In the genomic region with DNA sequence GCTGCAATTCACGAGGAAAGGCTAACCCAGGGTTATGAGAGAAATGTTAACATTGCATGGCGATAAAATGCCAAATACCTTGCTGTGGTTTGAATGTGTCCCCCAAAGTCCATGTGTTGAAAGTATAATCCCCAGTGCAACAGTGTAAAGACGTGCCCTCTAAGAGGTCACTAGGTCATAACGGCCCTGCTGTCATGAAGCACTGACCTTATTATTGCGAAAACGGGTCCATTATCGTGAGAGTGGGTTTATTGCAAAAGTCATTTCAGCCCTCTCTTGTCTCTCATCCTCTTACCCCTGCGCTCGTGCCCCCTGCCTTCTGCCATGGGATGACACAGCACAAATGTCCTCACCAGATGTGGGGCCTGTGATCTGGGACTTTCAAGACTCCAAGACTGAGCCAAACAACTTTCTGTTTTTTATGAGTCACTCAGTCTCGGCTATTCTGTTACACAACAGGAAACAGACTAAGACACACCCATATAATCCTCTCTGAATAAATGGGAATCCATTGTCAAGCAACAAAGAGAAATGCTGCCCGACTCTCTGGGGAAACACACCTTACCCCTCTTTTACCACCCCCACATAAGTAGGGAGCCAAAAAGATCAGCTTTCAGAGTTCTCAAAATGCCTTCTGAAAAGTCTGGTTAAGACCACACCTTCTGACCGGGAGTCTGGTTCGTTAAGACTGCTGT, we compare ENCODE assay signal across 1 cellular context.
TF ChIP-seq lines count a peak whose summit lies in the region.

No MANE protein-coding gene starts in this region.

TF ChIP-seq in A549, 52 proteins besides CTCF, POLR2A, EP300 and RAD21 (continued from another document):
- TF ChIP-seq, protein P1, sequence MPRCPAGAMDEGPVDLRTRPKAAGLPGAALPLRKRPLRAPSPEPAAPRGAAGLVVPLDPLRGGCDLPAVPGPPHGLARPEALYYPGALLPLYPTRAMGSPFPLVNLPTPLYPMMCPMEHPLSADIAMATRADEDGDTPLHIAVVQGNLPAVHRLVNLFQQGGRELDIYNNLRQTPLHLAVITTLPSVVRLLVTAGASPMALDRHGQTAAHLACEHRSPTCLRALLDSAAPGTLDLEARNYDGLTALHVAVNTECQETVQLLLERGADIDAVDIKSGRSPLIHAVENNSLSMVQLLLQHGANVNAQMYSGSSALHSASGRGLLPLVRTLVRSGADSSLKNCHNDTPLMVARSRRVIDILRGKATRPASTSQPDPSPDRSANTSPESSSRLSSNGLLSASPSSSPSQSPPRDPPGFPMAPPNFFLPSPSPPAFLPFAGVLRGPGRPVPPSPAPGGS (IDR thresholded peaks at IDR 0.05), result peak; percentile 82
- no peak; the same call in 1 of the 2 replicates for TF ChIP-seq ZSCAN20 (CRISPR knock-in tag; IDR thresholded peaks at IDR 0.05)
- TF ChIP-seq CBX8 (IDR thresholded peaks at IDR 0.05), result no peak
- TF ChIP-seq JUNB (IDR thresholded peaks at IDR 0.05), result peak; percentile 90
- TF ChIP-seq TFCP2L1 (CRISPR knock-in tag; IDR thresholded peaks at IDR 0.05), result peak; percentile 79; the same call in 1 of the 2 replicates
- TF ChIP-seq SREBF2 (IDR thresholded peaks at IDR 0.05), result no peak
- TF ChIP-seq EHMT2 (IDR thresholded peaks at IDR 0.05; ENCODE audit: low read depth), result no peak
- peak; percentile 73; the same call in 1 of the 2 replicates for TF ChIP-seq HEYL (CRISPR knock-in tag; IDR thresholded peaks at IDR 0.05)
- TF ChIP-seq, protein P2, sequence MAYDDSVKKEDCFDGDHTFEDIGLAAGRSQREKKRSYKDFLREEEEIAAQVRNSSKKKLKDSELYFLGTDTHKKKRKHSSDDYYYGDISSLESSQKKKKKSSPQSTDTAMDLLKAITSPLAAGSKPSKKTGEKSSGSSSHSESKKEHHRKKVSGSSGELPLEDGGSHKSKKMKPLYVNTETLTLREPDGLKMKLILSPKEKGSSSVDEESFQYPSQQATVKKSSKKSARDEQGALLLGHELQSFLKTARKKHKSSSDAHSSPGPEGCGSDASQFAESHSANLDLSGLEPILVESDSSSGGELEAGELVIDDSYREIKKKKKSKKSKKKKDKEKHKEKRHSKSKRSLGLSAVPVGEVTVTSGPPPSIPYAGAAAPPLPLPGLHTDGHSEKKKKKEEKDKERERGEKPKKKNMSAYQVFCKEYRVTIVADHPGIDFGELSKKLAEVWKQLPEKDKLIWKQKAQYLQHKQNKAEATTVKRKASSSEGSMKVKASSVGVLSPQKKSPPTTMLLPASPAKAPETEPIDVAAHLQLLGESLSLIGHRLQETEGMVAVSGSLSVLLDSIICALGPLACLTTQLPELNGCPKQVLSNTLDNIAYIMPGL (CRISPR knock-in tag; IDR thresholded peaks at IDR 0.05; ENCODE audit: borderline replicate concordance), result no peak
- TF ChIP-seq, protein P3, sequence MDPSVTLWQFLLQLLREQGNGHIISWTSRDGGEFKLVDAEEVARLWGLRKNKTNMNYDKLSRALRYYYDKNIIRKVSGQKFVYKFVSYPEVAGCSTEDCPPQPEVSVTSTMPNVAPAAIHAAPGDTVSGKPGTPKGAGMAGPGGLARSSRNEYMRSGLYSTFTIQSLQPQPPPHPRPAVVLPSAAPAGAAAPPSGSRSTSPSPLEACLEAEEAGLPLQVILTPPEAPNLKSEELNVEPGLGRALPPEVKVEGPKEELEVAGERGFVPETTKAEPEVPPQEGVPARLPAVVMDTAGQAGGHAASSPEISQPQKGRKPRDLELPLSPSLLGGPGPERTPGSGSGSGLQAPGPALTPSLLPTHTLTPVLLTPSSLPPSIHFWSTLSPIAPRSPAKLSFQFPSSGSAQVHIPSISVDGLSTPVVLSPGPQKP (IDR thresholded peaks at IDR 0.05; ENCODE audit: low read depth, low read length), result no peak
- peak; percentile 90 for TF ChIP-seq ESRRA (IDR thresholded peaks at IDR 0.05; ENCODE audit: borderline replicate concordance, low read length)
- TF ChIP-seq GATA3 (IDR thresholded peaks at IDR 0.05; ENCODE audit: borderline replicate concordance), result peak; percentile 87
- TF ChIP-seq ZC3H11A (IDR thresholded peaks at IDR 0.05), result no peak
- no peak for TF ChIP-seq ZFP36 (IDR thresholded peaks at IDR 0.05; ENCODE audit: borderline replicate concordance, partially characterized antibody)
- peak; percentile 44; the same call in 2 of the 3 replicates for TF ChIP-seq SMC3 (IDR thresholded peaks at IDR 0.05)
- TF ChIP-seq RNF2 (IDR thresholded peaks at IDR 0.05; ENCODE audit: borderline replicate concordance, low read depth), result no peak
- TF ChIP-seq, protein P4, sequence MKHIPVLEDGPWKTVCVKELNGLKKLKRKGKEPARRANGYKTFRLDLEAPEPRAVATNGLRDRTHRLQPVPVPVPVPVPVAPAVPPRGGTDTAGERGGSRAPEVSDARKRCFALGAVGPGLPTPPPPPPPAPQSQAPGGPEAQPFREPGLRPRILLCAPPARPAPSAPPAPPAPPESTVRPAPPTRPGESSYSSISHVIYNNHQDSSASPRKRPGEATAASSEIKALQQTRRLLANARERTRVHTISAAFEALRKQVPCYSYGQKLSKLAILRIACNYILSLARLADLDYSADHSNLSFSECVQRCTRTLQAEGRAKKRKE (CRISPR knock-in tag; IDR thresholded peaks at IDR 0.05; ENCODE audit: low read depth), result peak; percentile 88
- no peak for TF ChIP-seq FOSB (CRISPR knock-in tag; IDR thresholded peaks at IDR 0.05)
- peak; percentile 85; the same call in 1 of the 2 replicates for TF ChIP-seq EHF (CRISPR knock-in tag; IDR thresholded peaks at IDR 0.05)
- TF ChIP-seq, protein P5, sequence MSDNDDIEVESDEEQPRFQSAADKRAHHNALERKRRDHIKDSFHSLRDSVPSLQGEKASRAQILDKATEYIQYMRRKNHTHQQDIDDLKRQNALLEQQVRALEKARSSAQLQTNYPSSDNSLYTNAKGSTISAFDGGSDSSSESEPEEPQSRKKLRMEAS (IDR thresholded peaks at IDR 0.05), result peak; percentile 85
- TF ChIP-seq CEBPB (IDR thresholded peaks at IDR 0.05), result peak; percentile 89 to 97
- TF ChIP-seq POLR2AphosphoS2 (conservative IDR thresholded peaks at IDR 0.05; ENCODE audit: low read length), result no peak
- TF ChIP-seq, protein P6, sequence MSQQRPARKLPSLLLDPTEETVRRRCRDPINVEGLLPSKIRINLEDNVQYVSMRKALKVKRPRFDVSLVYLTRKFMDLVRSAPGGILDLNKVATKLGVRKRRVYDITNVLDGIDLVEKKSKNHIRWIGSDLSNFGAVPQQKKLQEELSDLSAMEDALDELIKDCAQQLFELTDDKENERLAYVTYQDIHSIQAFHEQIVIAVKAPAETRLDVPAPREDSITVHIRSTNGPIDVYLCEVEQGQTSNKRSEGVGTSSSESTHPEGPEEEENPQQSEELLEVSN (IDR thresholded peaks at IDR 0.05; ENCODE audit: borderline replicate concordance, low read depth), result peak; percentile 43; the same call in 1 of the 2 replicates
- TF ChIP-seq FOXS1 (CRISPR knock-in tag; IDR thresholded peaks at IDR 0.05), result no peak
- TF ChIP-seq RFX5 (IDR thresholded peaks at IDR 0.05), result no peak
- no peak for TF ChIP-seq CHD4 (IDR thresholded peaks at IDR 0.05; ENCODE audit: borderline replicate concordance)
- TF ChIP-seq NPAS2 (CRISPR knock-in tag; IDR thresholded peaks at IDR 0.05; ENCODE audit: borderline replicate concordance), result 0 out of 2 replicates have a peak, but pooled peaks have one; percentile 32
- TF ChIP-seq MAFK (IDR thresholded peaks at IDR 0.05; ENCODE audit: partially characterized antibody), result peak; percentile 100
- TF ChIP-seq HOXA7 (CRISPR knock-in tag; IDR thresholded peaks at IDR 0.05), result peak; percentile 49; the same call in 1 of the 2 replicates
- peak; percentile 87; the same call in 1 of the 2 replicates for TF ChIP-seq HOXB13 (CRISPR knock-in tag; IDR thresholded peaks at IDR 0.05; ENCODE audit: low read depth)
- no peak; the same call in 1 of the 2 replicates for TF ChIP-seq MYC (IDR thresholded peaks at IDR 0.05; ENCODE audit: borderline replicate concordance, low read length)
- peak; percentile 90 to 99 for TF ChIP-seq JUN (IDR thresholded peaks at IDR 0.05)
- TF ChIP-seq PHF8 (IDR thresholded peaks at IDR 0.05; ENCODE audit: borderline replicate concordance, low read depth), result no peak
- TF ChIP-seq, protein P7, sequence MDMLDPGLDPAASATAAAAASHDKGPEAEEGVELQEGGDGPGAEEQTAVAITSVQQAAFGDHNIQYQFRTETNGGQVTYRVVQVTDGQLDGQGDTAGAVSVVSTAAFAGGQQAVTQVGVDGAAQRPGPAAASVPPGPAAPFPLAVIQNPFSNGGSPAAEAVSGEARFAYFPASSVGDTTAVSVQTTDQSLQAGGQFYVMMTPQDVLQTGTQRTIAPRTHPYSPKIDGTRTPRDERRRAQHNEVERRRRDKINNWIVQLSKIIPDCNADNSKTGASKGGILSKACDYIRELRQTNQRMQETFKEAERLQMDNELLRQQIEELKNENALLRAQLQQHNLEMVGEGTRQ (IDR thresholded peaks at IDR 0.05), result no peak
- peak; percentile 45; the same call in 1 of the 2 replicates for TF ChIP-seq HOXB5 (CRISPR knock-in tag; IDR thresholded peaks at IDR 0.05)
- TF ChIP-seq CHD2 (IDR thresholded peaks at IDR 0.05; ENCODE audit: low read length, partially characterized antibody), result peak; percentile 81
- no peak for TF ChIP-seq RCOR1 (IDR thresholded peaks at IDR 0.05; ENCODE audit: low read depth, low read length)
- peak; percentile 88; the same call in 1 of the 2 replicates for TF ChIP-seq ZNF302 (CRISPR knock-in tag; IDR thresholded peaks at IDR 0.05)
- TF ChIP-seq NFE2L2 (conservative IDR thresholded peaks at IDR 0.05; ENCODE audit: low read length), result peak; percentile 98
- TF ChIP-seq KDM1A (IDR thresholded peaks at IDR 0.05; ENCODE audit: low read depth), result no peak
- TF ChIP-seq HDAC2 (IDR thresholded peaks at IDR 0.05), result no peak
- TF ChIP-seq, protein P8, sequence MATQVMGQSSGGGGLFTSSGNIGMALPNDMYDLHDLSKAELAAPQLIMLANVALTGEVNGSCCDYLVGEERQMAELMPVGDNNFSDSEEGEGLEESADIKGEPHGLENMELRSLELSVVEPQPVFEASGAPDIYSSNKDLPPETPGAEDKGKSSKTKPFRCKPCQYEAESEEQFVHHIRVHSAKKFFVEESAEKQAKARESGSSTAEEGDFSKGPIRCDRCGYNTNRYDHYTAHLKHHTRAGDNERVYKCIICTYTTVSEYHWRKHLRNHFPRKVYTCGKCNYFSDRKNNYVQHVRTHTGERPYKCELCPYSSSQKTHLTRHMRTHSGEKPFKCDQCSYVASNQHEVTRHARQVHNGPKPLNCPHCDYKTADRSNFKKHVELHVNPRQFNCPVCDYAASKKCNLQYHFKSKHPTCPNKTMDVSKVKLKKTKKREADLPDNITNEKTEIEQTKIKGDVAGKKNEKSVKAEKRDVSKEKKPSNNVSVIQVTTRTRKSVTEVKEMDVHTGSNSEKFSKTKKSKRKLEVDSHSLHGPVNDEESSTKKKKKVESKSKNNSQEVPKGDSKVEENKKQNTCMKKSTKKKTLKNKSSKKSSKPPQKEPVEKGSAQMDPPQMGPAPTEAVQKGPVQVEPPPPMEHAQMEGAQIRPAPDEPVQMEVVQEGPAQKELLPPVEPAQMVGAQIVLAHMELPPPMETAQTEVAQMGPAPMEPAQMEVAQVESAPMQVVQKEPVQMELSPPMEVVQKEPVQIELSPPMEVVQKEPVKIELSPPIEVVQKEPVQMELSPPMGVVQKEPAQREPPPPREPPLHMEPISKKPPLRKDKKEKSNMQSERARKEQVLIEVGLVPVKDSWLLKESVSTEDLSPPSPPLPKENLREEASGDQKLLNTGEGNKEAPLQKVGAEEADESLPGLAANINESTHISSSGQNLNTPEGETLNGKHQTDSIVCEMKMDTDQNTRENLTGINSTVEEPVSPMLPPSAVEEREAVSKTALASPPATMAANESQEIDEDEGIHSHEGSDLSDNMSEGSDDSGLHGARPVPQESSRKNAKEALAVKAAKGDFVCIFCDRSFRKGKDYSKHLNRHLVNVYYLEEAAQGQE (IDR thresholded peaks at IDR 0.05), result no peak
